Comparison of ENCODE assay signal across 22 cellular contexts in genomic region chr6:149809798-149810197, GRCh38. TPM values are rescaled to one million over a fixed set of nuclear protein-coding genes. Genes with fewer than 3 reads are reported as not detected.
DNase-seq lines count a peak whose midpoint lies in the region; ATAC-seq lines count a peak whose summit lies in the region.
"Had no signal": no experiment of that assay in that cellular context is flagged by ENCODE, and none has a peak within 500 bp of the region (broad histone marks: within the 10 kb centered on the region; RNA-seq: fewer than 3 reads in every experiment).

No MANE protein-coding gene starts in this region.

- no peaks in the 10 kb centered on the region for H3K9me3 Mint-ChIP-seq in stimulated activated naive CD8-positive, alpha-beta T cell treated with anti-CD3 and anti-CD28 coated beads, Interleukin-15, Interleukin-2, amounts not matched to agents 100 ng/mL and 50 ng/mL, for 24 hours
- no peaks in the 10 kb centered on the region for H3K9me3 Mint-ChIP-seq in activated T-helper 17 cell treated with anti-CD3 and anti-CD28 coated beads, Interleukin-2, amount 50 U/mL, for 72 hours
- H3K9me3 Mint-ChIP-seq in stimulated activated naive CD8-positive, alpha-beta T cell treated with anti-CD3 and anti-CD28 coated beads, Interleukin-15, amount 100 ng/mL, for 72 hours: no peaks in the 10 kb centered on the region

- H3K36me3 Mint-ChIP-seq in stimulated activated naive CD8-positive, alpha-beta T cell treated with anti-CD3 and anti-CD28 coated beads, Interleukin-15, Interleukin-2, amounts not matched to agents 100 ng/mL and 50 ng/mL, for 24 hours (ENCODE audit: low read depth): peaks cover 29% of the 10 kb centered on the region
- peaks cover 38% of the 10 kb centered on the region for H3K36me3 Mint-ChIP-seq in activated T-helper 17 cell treated with anti-CD3 and anti-CD28 coated beads, Interleukin-2, amount 50 U/mL, for 72 hours (ENCODE audit: low read depth)

- H3K27me3 Mint-ChIP-seq in stimulated activated naive CD8-positive, alpha-beta T cell treated with anti-CD3 and anti-CD28 coated beads, Interleukin-15, Interleukin-2, amounts not matched to agents 100 ng/mL and 50 ng/mL, for 24 hours: no peaks in the 10 kb centered on the region
- H3K27me3 Mint-ChIP-seq in activated T-helper 17 cell treated with anti-CD3 and anti-CD28 coated beads, Interleukin-2, amount 50 U/mL, for 72 hours: no peaks in the 10 kb centered on the region
- H3K27me3 Mint-ChIP-seq in stimulated activated naive CD8-positive, alpha-beta T cell treated with anti-CD3 and anti-CD28 coated beads, Interleukin-15, amount 100 ng/mL, for 72 hours: no peaks in the 10 kb centered on the region

- H3K27ac Mint-ChIP-seq in stimulated activated naive CD8-positive, alpha-beta T cell treated with anti-CD3 and anti-CD28 coated beads, Interleukin-15, Interleukin-2, amounts not matched to agents 100 ng/mL and 50 ng/mL, for 24 hours: peak overlapping the region; percentile 12
- H3K27ac Mint-ChIP-seq in activated T-helper 17 cell treated with anti-CD3 and anti-CD28 coated beads, Interleukin-2, amount 50 U/mL, for 72 hours: peak overlapping the region; percentile 42
- peak overlapping the region; percentile 27 to 48 for H3K27ac Mint-ChIP-seq in stimulated activated naive CD8-positive, alpha-beta T cell treated with anti-CD3 and anti-CD28 coated beads, Interleukin-15, amount 100 ng/mL, for 72 hours

- peaks cover 6% of the 10 kb centered on the region for H3K4me1 Mint-ChIP-seq in stimulated activated naive CD8-positive, alpha-beta T cell treated with anti-CD3 and anti-CD28 coated beads, Interleukin-15, Interleukin-2, amounts not matched to agents 100 ng/mL and 50 ng/mL, for 24 hours (ENCODE audit: low read depth)
- H3K4me1 Mint-ChIP-seq in activated T-helper 17 cell treated with anti-CD3 and anti-CD28 coated beads, Interleukin-2, amount 50 U/mL, for 72 hours: peaks cover 12% of the 10 kb centered on the region
- peaks cover 14% of the 10 kb centered on the region for H3K4me1 Mint-ChIP-seq in stimulated activated naive CD8-positive, alpha-beta T cell treated with anti-CD3 and anti-CD28 coated beads, Interleukin-15, amount 100 ng/mL, for 72 hours

- H3K4me3 Mint-ChIP-seq in stimulated activated naive CD8-positive, alpha-beta T cell treated with anti-CD3 and anti-CD28 coated beads, Interleukin-15, Interleukin-2, amounts not matched to agents 100 ng/mL and 50 ng/mL, for 24 hours: no peak overlapping the region
- H3K4me3 Mint-ChIP-seq in activated T-helper 17 cell treated with anti-CD3 and anti-CD28 coated beads, Interleukin-2, amount 50 U/mL, for 72 hours: no peak overlapping the region
- H3K4me3 Mint-ChIP-seq in stimulated activated naive CD8-positive, alpha-beta T cell treated with anti-CD3 and anti-CD28 coated beads, Interleukin-15, amount 100 ng/mL, for 72 hours: no peak overlapping the region

- H3K4me3 ChIP-seq in Jurkat, Clone E6-1 (ENCODE audit: low read length): no peak overlapping the region
- H3K4me3 ChIP-seq: SJCRH30 had no signal

- DNase-seq in stimulated activated naive CD8-positive, alpha-beta T cell treated with anti-CD3 and anti-CD28 coated beads, Interleukin-15, Interleukin-2, amounts not matched to agents 100 U/mL and 50 U/mL, for 24 hours: no peak
- DNase-seq in Jurkat, Clone E6-1 (ENCODE audit: low read depth, low spot score): peak; percentile 66
- no peak for DNase-seq in stimulated activated naive CD8-positive, alpha-beta T cell treated with anti-CD3 and anti-CD28 coated beads, Interleukin-15, amount 100 ng/mL, for 72 hours
- no peak for DNase-seq in SW480 (ENCODE audit: low spot score)
- no peak for DNase-seq in hippocampal formation (lab: John Stamatoyannopoulos, UW)
- DNase-seq in NCI-H1694 treated with DMSO at 0.1 percent for 48 hours (lab: John Stamatoyannopoulos, UW): no peak
- DNase-seq: C1 segment of cervical spinal cord, DMS153, Karpas-422, MV-4-11, NCI-H1105, NCI-H1436 treated with DMSO at 0.1 percent for 48 hours, NCI-H1930, NCI-H2107, NCI-H524, NCI-H748 treated with DMSO at 0.1 percent for 48 hours, PC-3, SJCRH30 had no signal

- no peak for ATAC-seq in stimulated activated naive CD8-positive, alpha-beta T cell treated with anti-CD3 and anti-CD28 coated beads, Interleukin-15, Interleukin-2, amounts not matched to agents 100 U/mL and 50 U/mL, for 24 hours
- ATAC-seq in activated T-helper 17 cell treated with anti-CD3 and anti-CD28 coated beads, Interleukin-2, amount 50 U/mL, for 72 hours (replicated peaks): no peak
- no peak for ATAC-seq in stimulated activated naive CD8-positive, alpha-beta T cell treated with anti-CD3 and anti-CD28 coated beads, Interleukin-15, amount 100 ng/mL, for 72 hours
- ATAC-seq: PC-3, Right ventricle myocardium inferior, SK-N-SH treated with all-trans-retinoic acid at 6 μM for 48 hours had no signal

RNA-seq across cellular contexts. Expression of gene LRP11, which starts 54.4 kb away (rescaled TPM):
- 6.9 TPM for polyA plus RNA-seq in Jurkat, Clone E6-1 (2012; ENCODE audit: insufficient read depth, insufficient read length)
- total RNA-seq in activated T-helper 17 cell treated with anti-CD3 and anti-CD28 coated beads, Interleukin-2, amount 50 U/mL, for 72 hours: 1 to 10 TPM; 6.5 to 9.6 TPM
